Comparison of ENCODE assay signal across 8 cellular contexts in the genomic region with DNA sequence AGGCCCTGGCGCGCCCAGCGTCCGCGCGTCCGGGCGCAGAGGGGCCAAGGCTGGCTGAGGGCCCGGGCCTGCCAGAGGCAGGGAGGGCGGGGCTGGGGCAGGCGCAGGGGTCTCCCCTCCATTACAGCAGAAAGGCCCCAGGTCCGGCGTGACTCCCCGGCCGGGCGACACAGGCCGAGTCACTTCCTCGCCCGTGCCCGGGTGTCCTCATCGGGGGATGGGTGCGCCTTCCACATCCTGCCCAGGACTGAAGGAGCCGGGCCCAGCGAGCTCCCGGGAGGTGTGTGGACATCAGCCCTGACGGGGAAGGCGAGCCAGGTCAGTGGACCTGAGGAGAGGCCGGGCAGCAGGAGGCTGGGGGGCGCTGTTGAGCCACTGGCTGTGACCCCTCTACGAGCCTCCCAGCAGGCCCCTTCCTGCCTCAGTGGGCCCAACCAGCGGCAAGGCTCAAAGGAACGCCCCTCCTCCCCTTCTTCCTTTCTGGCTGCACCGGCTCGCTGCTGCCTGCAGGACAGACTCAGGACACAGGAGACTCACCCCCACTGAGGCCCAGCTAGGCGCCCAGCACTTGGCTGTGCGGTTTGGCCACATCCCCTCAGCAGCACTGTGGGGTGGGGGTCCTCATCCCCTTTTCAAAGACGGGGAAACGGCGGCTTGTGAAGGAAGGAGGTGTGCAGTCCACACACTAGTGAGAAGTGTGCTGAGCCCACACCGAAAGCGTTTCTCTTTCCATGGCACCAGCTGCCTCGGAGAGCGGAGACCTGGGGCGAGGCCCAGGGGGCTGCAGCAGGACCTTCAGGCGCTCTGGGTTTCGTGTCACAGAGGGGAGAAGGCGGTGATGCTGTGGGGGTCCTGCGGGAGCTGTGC. TPM values are rescaled to one million over a fixed set of nuclear protein-coding genes. Genes with fewer than 3 reads are reported as not detected.
A peak's percentile ranks its signal among the peaks of the same experiment; 100 is the strongest.
DNase-seq lines count a peak whose midpoint lies in the region; ATAC-seq and TF ChIP-seq lines count a peak whose summit lies in the region.

No MANE protein-coding gene starts in this region.

- ATAC-seq in T-helper 17 cell: no peak
- peak; percentile 10 for ATAC-seq in left ventricle myocardium superior
- no peak for ATAC-seq in HG02870 (IDR thresholded peaks at IDR 0.05; ENCODE audit: unreplicated experiment)
- no peak for ATAC-seq in GM18502 (IDR thresholded peaks at IDR 0.05; ENCODE audit: poor library complexity, unreplicated experiment)

- H3K9me3 ChIP-seq in T-helper 17 cell (ENCODE audit: control insufficient read depth, low read length, poor library complexity, severe bottlenecking): no peaks in the 10 kb centered on the region

- H3K4me3 ChIP-seq in skeletal muscle cell (ENCODE audit: low read depth, low read length): peak overlapping the region; percentile 37

- H3K4me1 Mint-ChIP-seq in T-helper 17 cell: peaks cover 11% of the 10 kb centered on the region

- DNase-seq in T-helper 17 cell (no peak), left ventricle myocardium superior (peak; percentile 81), skeletal muscle cell (ENCODE audit: low read depth) (no peak), NCI-H146 (lab: John Stamatoyannopoulos, UW) (no peak), NCI-H1105 (lab: John Stamatoyannopoulos, UW) (no peak)

- no peak overlapping the region for H3K27ac Mint-ChIP-seq in T-helper 17 cell

- peak; percentile 68 for TF ChIP-seq CTCF in GM12874 (IDR thresholded peaks at IDR 0.05; ENCODE audit: insufficient read depth, low read depth, low read length)

- intact Hi-C loops in left ventricle myocardium superior (cut with micrococcal nuclease): no loop called here

- H3K27me3 Mint-ChIP-seq in T-helper 17 cell: peaks cover 32% of the 10 kb centered on the region

- no peaks in the 10 kb centered on the region for H3K36me3 Mint-ChIP-seq in T-helper 17 cell (ENCODE audit: low read depth)

- peak overlapping the region; percentile 65 for H3K4me3 Mint-ChIP-seq in T-helper 17 cell

RNA-seq across cellular contexts. Expression of a gene that starts 0.6 kb away (rescaled TPM):
- 10 to 100 TPM in 1 of 2 donors, 1 to 10 TPM in 1; 6.3 to 20.6 TPM for total RNA-seq in T-helper 17 cell
- total RNA-seq in left ventricle myocardium superior: 50.5 TPM

RNA-seq across cellular contexts. Expression of a gene that starts 29.3 kb away (rescaled TPM):
- not detected for total RNA-seq in T-helper 17 cell
- total RNA-seq in left ventricle myocardium superior: 0.42 TPM

RNA-seq across cellular contexts. Expression of a gene that starts 39.9 kb away (rescaled TPM):
- not detected for total RNA-seq in T-helper 17 cell
- not detected for total RNA-seq in left ventricle myocardium superior
